In genomic region chr16:13999895-14000425, GRCh38 we compare ENCODE assay signal across 1 cellular context.
TF ChIP-seq lines count a peak whose summit lies in the region.

No MANE protein-coding gene starts in this region.

TF ChIP-seq in GM23338, 12 proteins besides CTCF, POLR2A, EP300 and RAD21 (continued from another document):
- no peak for TF ChIP-seq ZNF462 (CRISPR knock-in tag; IDR thresholded peaks at IDR 0.05)
- no peak for TF ChIP-seq EZH2phosphoT487 (IDR thresholded peaks at IDR 0.05; ENCODE audit: unreplicated experiment)
- TF ChIP-seq ZNF114 (CRISPR knock-in tag; IDR thresholded peaks at IDR 0.05), result no peak
